8 cellular contexts compared by ENCODE assay signal in the genomic region with DNA sequence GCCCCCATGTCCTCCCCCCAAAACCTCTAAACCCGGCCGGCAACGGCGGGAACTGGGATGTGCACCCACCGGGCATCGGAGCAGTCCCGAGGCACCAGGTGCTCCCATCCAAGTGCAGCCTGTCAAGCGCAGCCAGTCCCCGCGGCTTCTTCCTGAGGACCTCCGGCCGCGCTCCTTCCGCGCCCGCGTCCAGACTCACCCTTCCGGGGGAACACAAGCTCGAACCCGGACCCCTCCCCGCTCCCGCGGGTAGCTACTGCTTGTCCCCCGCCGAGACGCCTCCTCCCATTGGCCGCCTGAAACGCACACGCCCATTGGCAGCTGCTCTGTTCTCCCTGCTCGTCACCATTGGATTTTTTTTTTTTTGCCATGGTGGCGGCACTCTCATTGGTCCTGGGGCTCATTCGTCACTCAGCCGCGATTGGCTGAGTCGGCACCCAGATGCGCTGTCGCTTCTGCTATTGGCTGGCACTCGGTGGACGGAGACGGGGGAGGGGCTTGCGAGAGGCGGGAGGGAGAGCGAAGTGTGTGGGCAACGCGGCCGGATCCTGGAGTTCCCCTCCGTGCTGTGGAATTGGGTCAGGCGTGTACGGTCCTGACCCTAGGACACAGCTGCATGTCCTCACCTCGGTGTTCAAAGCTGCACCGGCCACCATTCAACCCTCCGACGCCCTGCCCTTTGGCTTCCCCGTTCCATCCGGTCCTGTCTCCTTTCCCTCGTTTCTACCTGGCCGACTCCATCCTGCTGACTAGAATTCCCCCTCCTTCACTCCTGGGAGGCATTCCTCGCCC. TPM values are rescaled to one million over a fixed set of nuclear protein-coding genes. Genes with fewer than 3 reads are reported as not detected.
DNase-seq lines count a peak whose midpoint lies in the region; ATAC-seq lines count a peak whose summit lies in the region.

A gene (minus strand): TSS at position 262 of the 792 bp plus-strand sequence. CDS start 2,166 bp downstream, outside the sequence.

- H3K4me1 Mint-ChIP-seq in IgD-negative memory B cell: peaks cover 12 to 14% (median 13%) of the 10 kb centered on the region in 3 donors

- no peaks in the 10 kb centered on the region for H3K9me3 ChIP-seq in mononuclear cell (ENCODE audit: low read depth, low read length)

- peak within 1 kb of the TSS; percentile 81 to 98 (median 97) for H3K27ac Mint-ChIP-seq in IgD-negative memory B cell

- peak within 1 kb of the TSS; percentile 90 to 99 (median 98) for H3K4me3 Mint-ChIP-seq in IgD-negative memory B cell

- H3K4me1 ChIP-seq in mononuclear cell (ENCODE audit: insufficient read depth, low read length): peaks cover 37% of the 10 kb centered on the region

- ATAC-seq in GM21529 (IDR thresholded peaks at IDR 0.05; ENCODE audit: unreplicated experiment): peak; percentile 89

- H3K36me3 Mint-ChIP-seq in IgD-negative memory B cell: peaks cover 2% of the 10 kb centered on the region

- no peaks in the 10 kb centered on the region for H3K27me3 Mint-ChIP-seq in IgD-negative memory B cell

- no peaks in the 10 kb centered on the region for H3K9me3 Mint-ChIP-seq in IgD-negative memory B cell

- H3K4me3 ChIP-seq in mononuclear cell (ENCODE audit: low read length): peak within 1 kb of the TSS; percentile 98

- DNase-seq in DMS 273 treated with DMSO at 0.1 percent for 48 hours (lab: John Stamatoyannopoulos, UW): peak; percentile 97
- DNase-seq in OCI-M2 (lab: John Stamatoyannopoulos, UW; ENCODE audit: unreplicated experiment): peak; percentile 100
- peak; percentile 95 for DNase-seq in activated T-cell treated with anti-CD3 and anti-CD28 coated beads for 4 hours
- peak; percentile 100 for DNase-seq in epidermal melanocyte (ENCODE audit: insufficient read length, low spot score)
- peak; percentile 85 to 88 for DNase-seq in stimulated activated CD8-positive, alpha-beta memory T cell treated with anti-CD3 and anti-CD28 coated beads, Interleukin-4, amount 100 ng/mL, for 1 hour (ENCODE audit: low read depth in 2 of 2, low spot score in 1 of 2)

- H3K27me3 ChIP-seq in mononuclear cell (ENCODE audit: insufficient read depth, low read length): no peaks in the 10 kb centered on the region

RNA-seq across cellular contexts. Expression of the gene that starts here (rescaled TPM):
- 69.0 TPM for polyA plus RNA-seq in IgD-negative memory B cell
- 93.2 TPM for total RNA-seq in mononuclear cell

Comparison
In these comparisons a context has a peak if more than half of its experiments do, and no peak if none do; other contexts are left out.
1. Peak in every context shown above with its lines: DNase-seq, ATAC-seq and H3K4me3 ChIP-seq.